In genomic region chr5:90557391-90557790, GRCh38 we compare ENCODE assay signal across 16 cellular contexts. TPM values are rescaled to one million over a fixed set of nuclear protein-coding genes. Genes with fewer than 3 reads are reported as not detected.
DNase-seq lines count a peak whose midpoint lies in the region; ATAC-seq and TF ChIP-seq lines count a peak whose summit lies in the region.
"Had no signal": no experiment of that assay in that cellular context is flagged by ENCODE, and none has a peak within 500 bp of the region (broad histone marks: within the 10 kb centered on the region; RNA-seq: fewer than 3 reads in every experiment).

No MANE protein-coding gene starts in this region.

- H3K27ac Mint-ChIP-seq in H9 (peak overlapping the region; percentile 8 to 49 (median 14); a peak in 3 of 7 replicates), progenitor cell of endocrine pancreas (no peak overlapping the region)

- no peaks in the 10 kb centered on the region for H4K20me1 ChIP-seq in H9 (ENCODE audit: control insufficient read depth, insufficient read depth, insufficient read length)
- no peaks in the 10 kb centered on the region for H4K20me1 ChIP-seq in hepatocyte (ENCODE audit: insufficient read depth, poor library complexity, severe bottlenecking)
- H4K20me1 ChIP-seq: BLaER1 treated with 17β-estradiol and CSF1 and Interleukin-3, amounts not matched to agents 10 nM and 100 nM had no signal

- H2AFZ ChIP-seq in H9 (ENCODE audit: low read length) (no peak overlapping the region), hepatocyte (peak overlapping the region; percentile 2)

- H3K36me3 Mint-ChIP-seq in H9 (ENCODE audit: insufficient read depth in 1 of 3, low read depth in 3 of 3): no peaks in the 10 kb centered on the region
- H3K36me3 Mint-ChIP-seq in progenitor cell of endocrine pancreas (ENCODE audit: insufficient read depth): no peaks in the 10 kb centered on the region

- H3K9me3 ChIP-seq in H9 (ENCODE audit: control insufficient read depth, low read depth, low read length) (no peaks in the 10 kb centered on the region), hepatocyte (ENCODE audit: low read depth) (no peaks in the 10 kb centered on the region)

- H3K56ac ChIP-seq in H9 (ENCODE audit: insufficient read length, low read depth, low read length): no peak overlapping the region

- no peak overlapping the region for H2BK120ac ChIP-seq in H9 (ENCODE audit: low read depth, low read length, poor library complexity, severe bottlenecking)

- no peak for DNase-seq in H9
- peak; percentile 12 for DNase-seq in NCI-H82 treated with DMSO at 0.1 percent for 48 hours (lab: John Stamatoyannopoulos, UW; ENCODE audit: unreplicated experiment)
- DNase-seq in hepatocyte (ENCODE audit: low spot score): no peak
- DNase-seq in progenitor cell of endocrine pancreas (ENCODE audit: low spot score, unreplicated experiment): no peak
- no peak for DNase-seq in NCI-H1436 treated with DMSO at 0.1 percent for 48 hours (lab: John Stamatoyannopoulos, UW)
- no peak for DNase-seq in GOT3 (lab: John Stamatoyannopoulos, UW)
- DNase-seq: activated naive CD4-positive, alpha-beta T cell; DMS79; NCI-H1105; NCI-H226; stimulated activated naive CD4-positive, alpha-beta T cell treated with Interleukin-2 at 50 U/mL for 16 hours had no signal

- H3K9me2 ChIP-seq in hepatocyte (replicated peaks; ENCODE audit: insufficient read depth): no peaks in the 10 kb centered on the region

- H2AK5ac ChIP-seq in H9 (ENCODE audit: insufficient read length, low read length): no peak overlapping the region

- H2BK15ac ChIP-seq in H9 (ENCODE audit: low read depth, low read length): no peak overlapping the region

- no peak overlapping the region for H4K5ac ChIP-seq in H9 (ENCODE audit: insufficient read length, low read depth, low read length)

- H3K4me3 Mint-ChIP-seq in H9 (peak overlapping the region; percentile 87 to 93), progenitor cell of endocrine pancreas (ENCODE audit: low read depth) (peak overlapping the region; percentile 91)

- H3K9me3 Mint-ChIP-seq in H9: peaks cover 0 to 3% of the 10 kb centered on the region in 2 experiments; a peak in 1 of 5 replicates
- no peaks in the 10 kb centered on the region for H3K9me3 Mint-ChIP-seq in progenitor cell of endocrine pancreas (ENCODE audit: low read depth)

- no peak overlapping the region for H3K23ac ChIP-seq in H9 (ENCODE audit: insufficient read length, low read depth, low read length)

- H2BK12ac ChIP-seq in H9 (ENCODE audit: insufficient read length, low read depth, low read length): no peak overlapping the region

- no peak for ATAC-seq in GM21717 (IDR thresholded peaks at IDR 0.05; ENCODE audit: unreplicated experiment)
- ATAC-seq: Panc1 had no signal

- H3K18ac ChIP-seq in H9 (ENCODE audit: insufficient read length, low read depth, low read length): no peak overlapping the region

- no peak overlapping the region for H4K91ac ChIP-seq in H9 (ENCODE audit: insufficient read length, low read depth, low read length)

- TF ChIP-seq CTCF in H9 (conservative IDR thresholded peaks at IDR 0.05) (no peak), hepatocyte (IDR thresholded peaks at IDR 0.05; ENCODE audit: poor library complexity) (no peak), progenitor cell of endocrine pancreas (IDR thresholded peaks at IDR 0.05; ENCODE audit: unreplicated experiment) (no peak)

- H4K8ac ChIP-seq in H9 (replicated peaks; ENCODE audit: insufficient read length, low read depth, low read length): no peak overlapping the region

- H3K9ac ChIP-seq in H9 (ENCODE audit: extremely low read depth, insufficient read length, low read length): peak overlapping the region; percentile 25
- H3K9ac ChIP-seq: BLaER1 treated with 17β-estradiol and CSF1 and Interleukin-3, amounts not matched to agents 10 nM and 100 nM had no signal

- no peaks in the 10 kb centered on the region for H3K36me3 ChIP-seq in hepatocyte (replicated peaks; ENCODE audit: insufficient read depth, low read depth)
- H3K36me3 ChIP-seq: BLaER1 treated with 17β-estradiol and CSF1 and Interleukin-3, amounts not matched to agents 10 nM and 100 nM had no signal

- no peak overlapping the region for H3K27ac ChIP-seq in H9 (ENCODE audit: insufficient read length, low read depth, low read length)
- H3K27ac ChIP-seq in hepatocyte: no peak overlapping the region
- H3K27ac ChIP-seq: BLaER1 treated with 17β-estradiol and CSF1 and Interleukin-3, amounts not matched to agents 10 nM and 100 nM; skin epidermis had no signal

- no peaks in the 10 kb centered on the region for H3K79me1 ChIP-seq in H9 (ENCODE audit: insufficient read depth, low read depth, low read length, poor library complexity, severe bottlenecking)

- H2BK20ac ChIP-seq in H9 (ENCODE audit: low read depth, low read length, poor library complexity, severe bottlenecking): no peak overlapping the region

- no peak overlapping the region for H3K4ac ChIP-seq in H9 (ENCODE audit: low read depth, low read length)

- whole genome bisulfite sequencing in H9 (ENCODE audit: extremely low coverage, insufficient read length, low lambda C conversion rate): no CpG with 5 or more reads among the region's 9 CpGs
- WGBS in hepatocyte (ENCODE audit: low lambda C conversion rate, missing lambda C conversion rate): 4% methylated on average over 9 of the region's 9 CpGs

- H2BK5ac ChIP-seq in H9 (ENCODE audit: insufficient read length, low read length): no peak overlapping the region

- H3K23me2 ChIP-seq in H9 (ENCODE audit: insufficient read length, low read depth, low read length, poor library complexity, severe bottlenecking): peaks cover 4% of the 10 kb centered on the region

- H3K4me2 ChIP-seq in H9 (ENCODE audit: insufficient read depth, insufficient read length, low read length) (peak overlapping the region; percentile 85), hepatocyte (peak overlapping the region; percentile 80)
- H3K4me2 ChIP-seq: BLaER1 treated with 17β-estradiol and CSF1 and Interleukin-3, amounts not matched to agents 10 nM and 100 nM had no signal

- no peak overlapping the region for H3K4me3 ChIP-seq in hepatocyte
- H3K4me3 ChIP-seq: BLaER1 treated with 17β-estradiol and CSF1 and Interleukin-3, amounts not matched to agents 10 nM and 100 nM; lung had no signal

- peaks cover 73 to 80% of the 10 kb centered on the region in 2 experiments for H3K4me1 Mint-ChIP-seq in H9
- peaks cover 32% of the 10 kb centered on the region for H3K4me1 Mint-ChIP-seq in progenitor cell of endocrine pancreas (ENCODE audit: low read depth)

- H3K27me3 Mint-ChIP-seq in H9 (ENCODE audit: low read depth) (no peaks in the 10 kb centered on the region), progenitor cell of endocrine pancreas (peaks cover 7% of the 10 kb centered on the region)

- H3K14ac ChIP-seq in H9 (ENCODE audit: insufficient read depth, low read length): no peak overlapping the region

- peaks cover 6% of the 10 kb centered on the region; the same call in 1 of the 2 replicates for H3K79me2 ChIP-seq in H9 (ENCODE audit: insufficient read depth, low read length)
- H3K79me2 ChIP-seq in hepatocyte: no peaks in the 10 kb centered on the region

- no peaks in the 10 kb centered on the region for H3K27me3 ChIP-seq in H9 (ENCODE audit: insufficient read depth, low read length)
- H3K27me3 ChIP-seq in hepatocyte: peaks cover 10% of the 10 kb centered on the region

- H3T11ph ChIP-seq in H9 (ENCODE audit: low read length): no peak overlapping the region

- H3K4me1 ChIP-seq in H9 (ENCODE audit: insufficient read depth, low read length) (peaks cover 15% of the 10 kb centered on the region), hepatocyte (ENCODE audit: insufficient read depth) (no peaks in the 10 kb centered on the region)
- H3K4me1 ChIP-seq: BLaER1 treated with 17β-estradiol and CSF1 and Interleukin-3, amounts not matched to agents 10 nM and 100 nM had no signal

RNA-seq across cellular contexts. Expression of gene ADGRV1, which starts 1.2 kb away (rescaled TPM):
- total RNA-seq in H9 (2021) (55.4 and 64.8 TPM in 2 replicates), hepatocyte (68.2 and 74.9 TPM in 2 replicates), progenitor cell of endocrine pancreas (82.3 and 87.6 TPM in 2 replicates)
- polyA plus RNA-seq in hepatocyte: 81.2 and 88.3 TPM in 2 replicates

RNA-seq across cellular contexts. Expression of gene LYSMD3, which starts 28.0 kb away (rescaled TPM):
- 14.0 and 16.5 TPM in 2 replicates for total RNA-seq in H9 (2021)
- total RNA-seq in hepatocyte: 29.8 and 30.6 TPM in 2 replicates
- 12.0 and 15.8 TPM in 2 replicates for polyA plus RNA-seq in hepatocyte
- total RNA-seq in progenitor cell of endocrine pancreas: 16.4 and 17.2 TPM in 2 replicates
